ENCODE assay signal across 1 cellular context in the genomic region with DNA sequence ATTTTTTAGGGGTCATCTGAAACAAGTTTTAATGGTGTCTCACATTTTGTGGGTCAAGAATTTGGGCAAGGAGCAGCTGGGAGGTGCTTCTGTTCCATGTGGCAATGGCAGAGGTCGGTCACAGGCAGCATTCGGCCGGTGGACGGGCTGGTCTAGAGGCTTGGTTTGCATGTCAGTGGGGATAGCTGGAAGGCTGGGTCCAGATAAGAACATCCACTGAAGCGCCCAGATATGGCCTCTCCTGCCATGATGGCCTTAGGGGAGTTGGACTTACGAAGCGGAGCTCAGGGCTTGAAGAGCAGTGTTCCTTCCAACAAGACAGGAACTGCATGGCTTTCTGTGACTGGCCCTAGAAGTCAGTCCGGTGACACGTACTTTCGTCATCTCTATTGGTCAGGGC.
TF ChIP-seq lines count a peak whose summit lies in the region.

No MANE protein-coding gene starts in this region.

TF ChIP-seq in K562, 482 proteins besides CTCF, POLR2A, EP300 and RAD21:
- TF ChIP-seq ZNF79 (CRISPR knock-in tag; IDR thresholded peaks at IDR 0.05; ENCODE audit: low read depth) (no peak), TCF3 (CRISPR knock-in tag; IDR thresholded peaks at IDR 0.05) (peak; percentile 50), CBFA2T3 (IDR thresholded peaks at IDR 0.05) (peak; percentile 51; the same call in 1 of the 2 replicates), FOXJ2 (tag; IDR thresholded peaks at IDR 0.05) (no peak)
- TF ChIP-seq, protein P1, sequence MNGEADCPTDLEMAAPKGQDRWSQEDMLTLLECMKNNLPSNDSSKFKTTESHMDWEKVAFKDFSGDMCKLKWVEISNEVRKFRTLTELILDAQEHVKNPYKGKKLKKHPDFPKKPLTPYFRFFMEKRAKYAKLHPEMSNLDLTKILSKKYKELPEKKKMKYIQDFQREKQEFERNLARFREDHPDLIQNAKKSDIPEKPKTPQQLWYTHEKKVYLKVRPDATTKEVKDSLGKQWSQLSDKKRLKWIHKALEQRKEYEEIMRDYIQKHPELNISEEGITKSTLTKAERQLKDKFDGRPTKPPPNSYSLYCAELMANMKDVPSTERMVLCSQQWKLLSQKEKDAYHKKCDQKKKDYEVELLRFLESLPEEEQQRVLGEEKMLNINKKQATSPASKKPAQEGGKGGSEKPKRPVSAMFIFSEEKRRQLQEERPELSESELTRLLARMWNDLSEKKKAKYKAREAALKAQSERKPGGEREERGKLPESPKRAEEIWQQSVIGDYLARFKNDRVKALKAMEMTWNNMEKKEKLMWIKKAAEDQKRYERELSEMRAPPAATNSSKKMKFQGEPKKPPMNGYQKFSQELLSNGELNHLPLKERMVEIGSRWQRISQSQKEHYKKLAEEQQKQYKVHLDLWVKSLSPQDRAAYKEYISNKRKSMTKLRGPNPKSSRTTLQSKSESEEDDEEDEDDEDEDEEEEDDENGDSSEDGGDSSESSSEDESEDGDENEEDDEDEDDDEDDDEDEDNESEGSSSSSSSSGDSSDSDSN (IDR thresholded peaks at IDR 0.05; ENCODE audit: borderline replicate concordance in 1 of 2, low read depth in 2 of 2, low read length in 2 of 2), result peak; percentile 37 to 57; a peak in 2 of 4 replicates
